ENCODE assay signal across 9 cellular contexts in the genomic region with DNA sequence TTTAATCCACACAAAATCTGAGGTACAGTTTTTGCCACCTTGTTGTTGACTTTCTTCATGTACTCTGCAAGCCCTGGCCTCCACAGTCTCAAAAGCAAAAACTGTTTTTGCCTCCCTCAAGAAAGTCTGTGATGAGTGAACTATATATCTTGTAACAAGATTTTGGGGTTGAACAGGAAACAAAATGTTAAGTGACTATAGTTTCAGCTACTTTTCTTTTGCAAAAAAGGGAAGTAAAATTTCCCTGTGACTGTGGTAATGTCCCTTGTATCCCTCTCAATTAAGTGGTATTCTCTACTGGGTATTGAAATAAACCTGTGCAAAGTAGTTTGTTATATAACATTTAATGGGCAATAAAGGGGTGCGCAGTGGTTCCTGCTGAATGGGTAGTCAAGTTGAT. TPM values are rescaled to one million over a fixed set of nuclear protein-coding genes. Genes with fewer than 3 reads are reported as not detected.
DNase-seq lines count a peak whose midpoint lies in the region; ATAC-seq and TF ChIP-seq lines count a peak whose summit lies in the region.
"Had no signal": no experiment of that assay in that cellular context is flagged by ENCODE, and none has a peak within 500 bp of the region (broad histone marks: within the 10 kb centered on the region; RNA-seq: fewer than 3 reads in every experiment).

No MANE protein-coding gene starts in this region.

- no peak for DNase-seq in CD8-positive, alpha-beta T cell
- DNase-seq in activated T-helper 1 cell treated with anti-CD3 and anti-CD28 coated beads, Interleukin-12 subunit alpha, Interleukin-12 subunit beta, Interleukin-2, Interleukin-4 antibody, amounts not matched to agents 30 ng/mL and 10 ng/mL and 1 ng/mL, durations not matched to agents 14 hours and 24 hours and 36 hours (ENCODE audit: low spot score): no peak
- DNase-seq in 8988T (no peak), DMS53 treated with DMSO at 0.1 percent for 48 hours (lab: John Stamatoyannopoulos, UW; ENCODE audit: unreplicated experiment) (no peak), NCI-H510A (lab: John Stamatoyannopoulos, UW) (no peak), HEK293T (ENCODE audit: extremely low spot score) (no peak)

- no peaks in the 10 kb centered on the region for H3K36me3 ChIP-seq in CD8-positive, alpha-beta T cell (ENCODE audit: insufficient read depth, low read length)

- POLR2A ChIA-PET in CD8-positive, alpha-beta T cell (lab: Charles Lee): no interaction called here
- POLR2A ChIA-PET in HEK293T (lab: Yijun Ruan, JAX): no interaction called here

- H3K36me3 Mint-ChIP-seq in CD8-positive, alpha-beta T cell: peaks cover 21% of the 10 kb centered on the region
- peaks cover 17% of the 10 kb centered on the region for H3K36me3 Mint-ChIP-seq in activated T-helper 1 cell treated with anti-CD3 and anti-CD28 coated beads, Interleukin-12 subunit alpha, Interleukin-12 subunit beta, Interleukin-2, Interleukin-4 antibody, amounts not matched to agents 30 ng/mL and 10 ng/mL and 1 ng/mL, durations not matched to agents 14 hours and 24 hours and 36 hours (ENCODE audit: low read depth)

- no peak for TF ChIP-seq CTCF in CD8-positive, alpha-beta T cell (IDR thresholded peaks at IDR 0.05)

- H3K27me3 ChIP-seq in CD8-positive, alpha-beta T cell (ENCODE audit: insufficient read depth, low read length): no peaks in the 10 kb centered on the region

- H3K27ac ChIP-seq in CD8-positive, alpha-beta T cell (ENCODE audit: low read depth, low read length): no peak overlapping the region

- peak overlapping the region; percentile 8 for H3K27ac Mint-ChIP-seq in CD8-positive, alpha-beta T cell
- peak overlapping the region; percentile 82 for H3K27ac Mint-ChIP-seq in activated T-helper 1 cell treated with anti-CD3 and anti-CD28 coated beads, Interleukin-12 subunit alpha, Interleukin-12 subunit beta, Interleukin-2, Interleukin-4 antibody, amounts not matched to agents 30 ng/mL and 10 ng/mL and 1 ng/mL, durations not matched to agents 14 hours and 24 hours and 36 hours

- CTCF ChIA-PET in CD8-positive, alpha-beta T cell (lab: Charles Lee): interaction anchor here (0.9 kb wide), 1 partner anchor 12 kb away, joined by 3 read pairs; no protein-coding TSS in a partner anchor
- CTCF ChIA-PET in HEK293T (lab: Yijun Ruan, JAX): no interaction called here

- ATAC-seq in CD8-positive, alpha-beta T cell: no peak
- ATAC-seq in GM19468 (IDR thresholded peaks at IDR 0.05; ENCODE audit: extremely low read depth, unreplicated experiment) (peak; percentile 38), HG03378 (IDR thresholded peaks at IDR 0.05; ENCODE audit: unreplicated experiment) (peak; percentile 71)
- ATAC-seq: Panc1 had no signal

- H3K9me3 Mint-ChIP-seq in CD8-positive, alpha-beta T cell: no peaks in the 10 kb centered on the region
- H3K9me3 Mint-ChIP-seq in activated T-helper 1 cell treated with anti-CD3 and anti-CD28 coated beads, Interleukin-12 subunit alpha, Interleukin-12 subunit beta, Interleukin-2, Interleukin-4 antibody, amounts not matched to agents 30 ng/mL and 10 ng/mL and 1 ng/mL, durations not matched to agents 14 hours and 24 hours and 36 hours: no peaks in the 10 kb centered on the region

- no peak overlapping the region for H3K4me3 ChIP-seq in CD8-positive, alpha-beta T cell (ENCODE audit: low read depth, low read length)

- no peaks in the 10 kb centered on the region for H3K27me3 Mint-ChIP-seq in CD8-positive, alpha-beta T cell (ENCODE audit: low read depth)
- H3K27me3 Mint-ChIP-seq in activated T-helper 1 cell treated with anti-CD3 and anti-CD28 coated beads, Interleukin-12 subunit alpha, Interleukin-12 subunit beta, Interleukin-2, Interleukin-4 antibody, amounts not matched to agents 30 ng/mL and 10 ng/mL and 1 ng/mL, durations not matched to agents 14 hours and 24 hours and 36 hours (ENCODE audit: insufficient read depth): no peaks in the 10 kb centered on the region

- H3K4me1 Mint-ChIP-seq in CD8-positive, alpha-beta T cell (ENCODE audit: low read depth): peaks cover 77% of the 10 kb centered on the region
- H3K4me1 Mint-ChIP-seq in activated T-helper 1 cell treated with anti-CD3 and anti-CD28 coated beads, Interleukin-12 subunit alpha, Interleukin-12 subunit beta, Interleukin-2, Interleukin-4 antibody, amounts not matched to agents 30 ng/mL and 10 ng/mL and 1 ng/mL, durations not matched to agents 14 hours and 24 hours and 36 hours (ENCODE audit: low read depth): peaks cover 66% of the 10 kb centered on the region

- intact Hi-C loops in CD8-positive, alpha-beta T cell (cut with DNase I, micrococcal nuclease): no loop called here
- intact Hi-C loops in activated T-helper 1 cell treated with anti-CD3 and anti-CD28 coated beads, Interleukin-12 subunit alpha, Interleukin-12 subunit beta, Interleukin-2, Interleukin-4 antibody, amounts not matched to agents 30 ng/mL and 10 ng/mL and 1 ng/mL, durations not matched to agents 14 hours and 24 hours and 36 hours (cut with micrococcal nuclease): no loop called here

- H3K9me3 ChIP-seq in CD8-positive, alpha-beta T cell (ENCODE audit: low read length): no peaks in the 10 kb centered on the region

- H3K4me1 ChIP-seq in CD8-positive, alpha-beta T cell (ENCODE audit: insufficient read depth, low read length): peaks cover 31% of the 10 kb centered on the region

- H3K4me3 Mint-ChIP-seq in CD8-positive, alpha-beta T cell: no peak overlapping the region
- H3K4me3 Mint-ChIP-seq in activated T-helper 1 cell treated with anti-CD3 and anti-CD28 coated beads, Interleukin-12 subunit alpha, Interleukin-12 subunit beta, Interleukin-2, Interleukin-4 antibody, amounts not matched to agents 30 ng/mL and 10 ng/mL and 1 ng/mL, durations not matched to agents 14 hours and 24 hours and 36 hours: peak overlapping the region; percentile 58

TF ChIP-seq in HEK293T, 16 proteins besides CTCF, POLR2A, EP300 and RAD21:
- TF ChIP-seq ARNT (IDR thresholded peaks at IDR 0.05): no peak
- no peak for TF ChIP-seq FOXM1 (IDR thresholded peaks at IDR 0.05; ENCODE audit: borderline replicate concordance)
- TF ChIP-seq BHLHE40 (IDR thresholded peaks at IDR 0.05; ENCODE audit: borderline replicate concordance): no peak
- no peak for TF ChIP-seq CTBP1 (IDR thresholded peaks at IDR 0.05; ENCODE audit: borderline replicate concordance)
- TF ChIP-seq, protein P1, sequence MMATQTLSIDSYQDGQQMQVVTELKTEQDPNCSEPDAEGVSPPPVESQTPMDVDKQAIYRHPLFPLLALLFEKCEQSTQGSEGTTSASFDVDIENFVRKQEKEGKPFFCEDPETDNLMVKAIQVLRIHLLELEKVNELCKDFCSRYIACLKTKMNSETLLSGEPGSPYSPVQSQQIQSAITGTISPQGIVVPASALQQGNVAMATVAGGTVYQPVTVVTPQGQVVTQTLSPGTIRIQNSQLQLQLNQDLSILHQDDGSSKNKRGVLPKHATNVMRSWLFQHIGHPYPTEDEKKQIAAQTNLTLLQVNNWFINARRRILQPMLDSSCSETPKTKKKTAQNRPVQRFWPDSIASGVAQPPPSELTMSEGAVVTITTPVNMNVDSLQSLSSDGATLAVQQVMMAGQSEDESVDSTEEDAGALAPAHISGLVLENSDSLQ (IDR thresholded peaks at IDR 0.05): no peak
TF ChIP-seq in HEK293T: peak in this region for 0.

RNA-seq across cellular contexts. Expression of a gene that starts 21.3 kb away (rescaled TPM):
- not detected for total RNA-seq in CD8-positive, alpha-beta T cell
- total RNA-seq in activated T-helper 1 cell treated with anti-CD3 and anti-CD28 coated beads, Interleukin-12 subunit alpha, Interleukin-12 subunit beta, Interleukin-2, Interleukin-4 antibody, amounts not matched to agents 30 ng/mL and 10 ng/mL and 1 ng/mL, durations not matched to agents 14 hours and 24 hours and 36 hours: not detected in 2 replicates
